17 cellular contexts compared by ENCODE assay signal in genomic region chr18:9437049-9437448, GRCh38. TPM values are rescaled to one million over a fixed set of nuclear protein-coding genes. Genes with fewer than 3 reads are reported as not detected.
A peak's percentile ranks its signal among the peaks of the same experiment; 100 is the strongest.
DNase-seq lines count a peak whose midpoint lies in the region; ATAC-seq and TF ChIP-seq lines count a peak whose summit lies in the region.
"Had no signal": no experiment of that assay in that cellular context is flagged by ENCODE, and none has a peak within 500 bp of the region (broad histone marks: within the 10 kb centered on the region; RNA-seq: fewer than 3 reads in every experiment).

No MANE protein-coding gene starts in this region.

- ATAC-seq in Right ventricle myocardium inferior = peak; percentile 64
- no peak for ATAC-seq in HG03432 (IDR thresholded peaks at IDR 0.05; ENCODE audit: unreplicated experiment)
- ATAC-seq: stimulated activated memory B cell treated with anti-CD40 and anti-IgM and Interleukin-4, amounts not matched to agents 10 μg/mL and 1 μg/mL and 100 μg/mL, for 72 hours; WTC11 had no signal

- no peaks in the 10 kb centered on the region for H3K9me3 ChIP-seq in spleen
- H3K9me3 ChIP-seq: upper lobe of left lung had no signal

- no peaks in the 10 kb centered on the region for H3K27me3 Mint-ChIP-seq in MCF 10A (ENCODE audit: insufficient read depth, unreplicated experiment)

- CTCF ChIA-PET in MCF 10A (lab: Yijun Ruan, JAX) = no interaction called here

- H3K4me1 Mint-ChIP-seq in MCF 10A (ENCODE audit: insufficient read depth, unreplicated experiment) = no peaks in the 10 kb centered on the region

- H3K4me1 ChIP-seq in spleen = peaks cover 0 to 18% (median 11%) of the 10 kb centered on the region in 6 donors

- intact Hi-C loops in Right ventricle myocardium inferior (cut with DNase I) = no loop called here
- intact Hi-C loops in cardiac septum (cut with DNase I) = no loop called here
- intact Hi-C loops in MCF 10A (cut with micrococcal nuclease) = no loop called here
- intact Hi-C loops in spleen (cut with DNase I; ENCODE audit: low total_unique reads) = no loop called here

- 39 to 60% (median 47%) methylated on average over 4 of the region's 4 CpGs for WGBS in spleen, 5 donors

- no peak overlapping the region for H3K4me3 Mint-ChIP-seq in MCF 10A (ENCODE audit: unreplicated experiment)
- H3K4me3 Mint-ChIP-seq: stimulated activated memory B cell treated with anti-CD40 and anti-IgM and Interleukin-4, amounts not matched to agents 10 μg/mL and 1 μg/mL and 100 μg/mL, for 72 hours; WTC11 had no signal

- POLR2A ChIA-PET in MCF 10A (lab: Yijun Ruan, JAX) = interaction anchor here (0.6 kb wide), 1 partner anchor 9 kb away, joined by 3 read pairs; no protein-coding TSS in a partner anchor

- BruUV-seq in MCF 10A (replicated peaks; lab: Mats Ljungman, UMichigan) = no TSS peak

- peak overlapping the region in 7 of 8 donors; percentile 19 to 55 (median 45) for H3K27ac ChIP-seq in spleen

- no peaks in the 10 kb centered on the region for H3K9me3 Mint-ChIP-seq in MCF 10A (ENCODE audit: unreplicated experiment)

- H3K4me3 ChIP-seq in spleen = no peak overlapping the region
- H3K4me3 ChIP-seq: upper lobe of left lung had no signal

- DNase-seq in Right ventricle myocardium inferior (ENCODE audit: missing footprints) (no peak), cardiac septum (ENCODE audit: low spot score) (no peak), MCF 10A (ENCODE audit: unreplicated experiment) (no peak), islet precursor cell (peak; percentile 51), spleen (no peak), globus pallidus (ENCODE audit: low spot score) (no peak)
- DNase-seq in activated CD4-positive, alpha-beta T cell treated with anti-CD3 and anti-CD28 coated beads for 4 hours = no peak
- DNase-seq: activated CD8-positive, alpha-beta memory T cell treated with anti-CD3 and anti-CD28 coated beads, Interleukin-2, amount 50 U/mL, for 48 hours; activated naive CD4-positive, alpha-beta T cell treated with anti-CD3 and anti-CD28 coated beads, Interleukin-2, amount 50 U/mL, for 16 hours; central memory CD4-positive, alpha-beta T cell; hypothalamus; NCI-H1436; NCI-H446 treated with DMSO at 0.1 percent for 48 hours; upper lobe of left lung had no signal

- H3K36me3 Mint-ChIP-seq in MCF 10A (ENCODE audit: insufficient read depth, unreplicated experiment) = no peaks in the 10 kb centered on the region
- H3K36me3 Mint-ChIP-seq: stimulated activated memory B cell treated with anti-CD40 and anti-IgM and Interleukin-4, amounts not matched to agents 10 μg/mL and 1 μg/mL and 100 μg/mL, for 72 hours; WTC11 had no signal

- H3K36me3 ChIP-seq in spleen = no peaks in the 10 kb centered on the region
- H3K36me3 ChIP-seq: upper lobe of left lung had no signal

- TF ChIP-seq CTCF in MCF 10A (IDR thresholded peaks at IDR 0.05; ENCODE audit: unreplicated experiment) (no peak), spleen (IDR thresholded peaks at IDR 0.05 in 8 of 11, conservative IDR thresholded peaks at IDR 0.05 in 3 of 11) (no peak)

- no peaks in the 10 kb centered on the region for H3K27me3 ChIP-seq in spleen (replicated peaks in 1 of 7)
- H3K27me3 ChIP-seq: upper lobe of left lung had no signal

- no peak for TF ChIP-seq POLR2A in spleen (IDR thresholded peaks at IDR 0.05)

- H3K27ac Mint-ChIP-seq in MCF 10A (ENCODE audit: low read depth, unreplicated experiment) = peak overlapping the region; percentile 51
- H3K27ac Mint-ChIP-seq: stimulated activated memory B cell treated with anti-CD40 and anti-IgM and Interleukin-4, amounts not matched to agents 10 μg/mL and 1 μg/mL and 100 μg/mL, for 72 hours had no signal

RNA-seq across cellular contexts. Expression of gene RALBP1, which starts 38.3 kb away (rescaled TPM):
- total RNA-seq in Right ventricle myocardium inferior (48.7 TPM), cardiac septum (51.0 TPM), MCF 10A (2022) (47.0 and 47.9 TPM in 2 replicates), spleen (10 to 100 TPM; 44.3 to 76.4 (median 54.0) TPM)
- 10 to 100 TPM; 13.6 to 27.5 (median 17.8) TPM for polyA plus RNA-seq in spleen
